10 cellular contexts compared by ENCODE assay signal in the genomic region with DNA sequence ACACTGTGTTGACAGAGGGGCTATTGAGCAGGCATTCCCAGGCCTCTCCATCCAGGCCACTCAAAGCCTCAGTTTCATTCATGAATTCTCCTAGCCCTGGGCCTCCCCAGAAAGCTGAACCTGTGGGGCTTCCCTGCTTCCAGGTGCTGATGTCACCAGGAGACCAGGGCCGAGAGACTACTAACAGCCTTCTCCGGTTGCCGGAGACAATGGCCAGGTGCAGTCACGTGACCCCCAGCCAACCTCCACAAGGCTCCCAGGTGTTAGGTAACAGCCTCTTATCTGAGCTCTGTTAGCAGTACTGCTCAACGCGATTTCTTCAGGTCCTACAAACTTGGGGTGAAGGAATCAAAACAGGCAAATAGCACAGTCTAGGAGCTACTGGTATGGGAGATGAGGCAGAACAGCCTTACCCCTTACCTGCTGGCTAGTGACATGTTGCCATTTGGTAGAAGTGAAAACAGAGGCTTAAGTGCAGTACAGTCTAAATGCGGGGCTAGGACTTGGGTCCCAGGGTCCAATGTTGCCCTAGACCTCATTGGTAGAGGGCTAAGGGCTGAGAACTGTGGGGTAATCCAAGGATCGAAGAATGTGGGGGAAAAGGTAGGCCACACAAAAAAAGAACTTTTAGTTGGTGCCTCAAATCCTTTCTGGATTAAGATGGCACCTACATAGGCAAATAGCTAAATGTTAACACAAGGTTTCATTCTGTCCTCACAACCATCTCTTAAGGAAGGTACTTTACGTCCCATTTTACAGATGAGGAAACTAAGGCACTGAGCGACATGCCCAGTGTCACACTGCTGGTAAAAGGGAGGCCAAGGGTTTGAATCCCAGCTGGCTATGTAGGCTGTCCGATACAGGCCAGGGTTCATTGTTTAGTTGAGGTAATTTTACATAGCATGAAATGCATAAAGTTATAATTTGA. TPM values are rescaled to one million over a fixed set of nuclear protein-coding genes. Genes with fewer than 3 reads are reported as not detected.
DNase-seq lines count a peak whose midpoint lies in the region; ATAC-seq and TF ChIP-seq lines count a peak whose summit lies in the region.
"Had no signal": no experiment of that assay in that cellular context is flagged by ENCODE, and none has a peak within 500 bp of the region (broad histone marks: within the 10 kb centered on the region; RNA-seq: fewer than 3 reads in every experiment).

No MANE protein-coding gene starts in this region.

- H3K36me3 ChIP-seq in OCI-LY7 (ENCODE audit: insufficient read depth, low read length), result peaks cover 81% of the 10 kb centered on the region

- peak overlapping the region; percentile 89 for H3K4me3 ChIP-seq in OCI-LY7 (ENCODE audit: low read depth, low read length, poor library complexity, severe bottlenecking)

- peaks cover 42% of the 10 kb centered on the region for H4K20me1 ChIP-seq in OCI-LY7 (ENCODE audit: insufficient read depth, low read length)

- CTCF ChIA-PET in OCI-LY7 (lab: Charles Lee; ENCODE audit: unreplicated experiment), result interaction anchor here (0.8 to 3.7 kb wide), 5 partner anchors 10 to 90 kb away, joined by 4 to 15 read pairs (median 4); no protein-coding TSS in a partner anchor

- no peak for TF ChIP-seq CTCF in OCI-LY7 (conservative IDR thresholded peaks at IDR 0.05; ENCODE audit: low read length)

- no peak overlapping the region for H2AFZ ChIP-seq in OCI-LY7 (ENCODE audit: low read length)

- H3K9me2 ChIP-seq in OCI-LY7 (ENCODE audit: insufficient read depth, low read length), result no peaks in the 10 kb centered on the region

- H3K4me2 ChIP-seq in OCI-LY7 (ENCODE audit: low read length), result peak overlapping the region; percentile 99

- POLR2A ChIA-PET in OCI-LY7 (lab: Charles Lee), result interaction anchor here (0.8 to 12.4 kb wide), 7 partner anchors 13 to 164 kb away, joined by 3 to 196 read pairs (median 7); no protein-coding TSS in a partner anchor

- H3K79me2 ChIP-seq in OCI-LY7 (ENCODE audit: insufficient read depth, low read depth, low read length), result peaks cover 83% of the 10 kb centered on the region

- H3K27ac ChIP-seq in OCI-LY7 (ENCODE audit: low read depth, low read length, poor library complexity, severe bottlenecking), result peak overlapping the region; percentile 94
- H3K27ac ChIP-seq: 22Rv1 had no signal

- DNase-seq in NCI-H1417 (lab: John Stamatoyannopoulos, UW) (peak; percentile 77 to 98 (median 90)), NCI-H1417 treated with DMSO at 0.1 percent for 48 hours (lab: John Stamatoyannopoulos, UW) (no peak), OCI-LY7 (ENCODE audit: low spot score) (peak; percentile 51), EL (no peak), amniotic stem cell (lab: John Stamatoyannopoulos, UW) (no peak), NCI-H226 (no peak)
- DNase-seq in stimulated activated naive CD4-positive, alpha-beta T cell treated with Interleukin-2 at 50 U/mL for 16 hours (lab: John Stamatoyannopoulos, UW), result peak; percentile 25
- DNase-seq: T1000 had no signal

- H3K4me1 ChIP-seq in OCI-LY7 (ENCODE audit: insufficient read depth, low read length, poor library complexity, severe bottlenecking), result peaks cover 68% of the 10 kb centered on the region

- no peaks in the 10 kb centered on the region for H3K9me3 ChIP-seq in OCI-LY7 (ENCODE audit: low read length)

- peak; percentile 53 for ATAC-seq in esophagus mucosa

- BruUV-seq in OCI-LY7 (replicated peaks; lab: Mats Ljungman, UMichigan), result no TSS peak

- intact Hi-C loops in OCI-LY7 (cut with micrococcal nuclease; ENCODE audit: unreplicated experiment), result no loop called here

RNA-seq across cellular contexts. Expression of a gene that starts 3.8 kb away (rescaled TPM):
- 89.3 and 137 TPM in 2 replicates for total RNA-seq in OCI-LY7 (2014; rRNA removed; shearing (Covaris generic))
- total RNA-seq in OCI-LY7 (2022) (253 and 262 TPM in 2 replicates), esophagus mucosa (26.7 TPM)

Comparison
In these comparisons a context has a peak if more than half of its experiments do, and no peak if none do; other contexts are left out.
1. DNase-seq: peak in NCI-H1417 (3 of 3), OCI-LY7 (single experiment) and stimulated activated naive CD4-positive, alpha-beta T cell treated with Interleukin-2 at 50 U/mL for 16 hours (single experiment); none in NCI-H1417 treated with DMSO at 0.1 percent for 48 hours (single experiment), EL (single experiment), amniotic stem cell (single experiment) and NCI-H226 (single experiment).